ENCODE assay signal across 8 cellular contexts in the genomic region with DNA sequence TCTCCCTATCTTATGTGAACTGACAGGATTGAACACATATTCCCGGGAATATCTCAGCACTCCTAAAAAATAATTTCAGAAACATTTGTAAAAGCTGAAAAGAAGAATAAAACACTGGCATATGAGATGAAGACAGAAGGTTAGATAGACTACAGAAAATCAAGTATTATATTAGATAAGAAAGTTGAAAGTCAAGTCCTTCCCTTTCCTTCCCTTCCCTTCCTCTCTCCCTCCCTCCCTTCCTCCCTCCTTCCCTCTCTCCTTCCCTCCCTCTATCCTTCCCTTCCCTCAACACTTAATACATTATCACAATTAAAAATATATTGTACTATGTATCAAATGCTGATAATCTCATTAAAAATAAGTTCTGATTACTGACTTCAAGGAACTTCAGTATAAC.
"Had no signal": no experiment of that assay in that cellular context is flagged by ENCODE, and none has a peak within 500 bp of the region (broad histone marks: within the 10 kb centered on the region; RNA-seq: fewer than 3 reads in every experiment).

No MANE protein-coding gene starts in this region.

- H3K4me3 ChIP-seq: GM12878 had no signal

- DNase-seq: GDM1, GF-D8 had no signal

- FAIRE-seq: G401.6, GM12878, GM12891, GM12892, GM18507, GM19239 had no signal

- ATAC-seq: GM12878 had no signal
